ENCODE assay signal across 30 cellular contexts in genomic region chr16:65644821-65645220, GRCh38.
"Had no signal": no experiment of that assay in that cellular context is flagged by ENCODE, and none has a peak within 500 bp of the region (broad histone marks: within the 10 kb centered on the region; RNA-seq: fewer than 3 reads in every experiment).

No MANE protein-coding gene starts in this region.

- H3K27ac ChIP-seq: KMS-11, SJCRH30, SK-N-MC, WERI-Rb-1 had no signal

- H3K36me3 Mint-ChIP-seq: activated CD8-positive, alpha-beta memory T cell treated with anti-CD3 and anti-CD28 coated beads, Interleukin-2, amount 10 ng/mL, durations not matched to agents 7 days and 5 days; activated naive CD4-positive, alpha-beta T cell treated with anti-CD3 and anti-CD28 coated beads, Interleukin-2, amount 10 ng/mL, durations not matched to agents 7 days and 5 days; activated naive CD8-positive, alpha-beta T cell; brain had no signal

- H3K9me3 Mint-ChIP-seq: activated naive CD4-positive, alpha-beta T cell treated with anti-CD3 and anti-CD28 coated beads, Interleukin-2, amount 10 ng/mL, durations not matched to agents 7 days and 5 days had no signal

- H3K27me3 ChIP-seq: SJCRH30 had no signal

- H3K27ac Mint-ChIP-seq: activated CD4-positive, alpha-beta memory T cell treated with anti-CD3 and anti-CD28 coated beads, Interleukin-2, amount 10 ng/mL, durations not matched to agents 7 days and 5 days; activated CD8-positive, alpha-beta memory T cell treated with anti-CD3 and anti-CD28 coated beads, Interleukin-2, amount 10 ng/mL, durations not matched to agents 7 days and 5 days; activated naive CD4-positive, alpha-beta T cell treated with anti-CD3 and anti-CD28 coated beads, Interleukin-2, amount 10 ng/mL, durations not matched to agents 7 days and 5 days; activated naive CD8-positive, alpha-beta T cell; activated naive CD8-positive, alpha-beta T cell treated with anti-CD3 and anti-CD28 coated beads, Interleukin-2, amount 50 U/mL, for 24 hours; brain had no signal

- H3K27me3 Mint-ChIP-seq: activated CD4-positive, alpha-beta memory T cell treated with anti-CD3 and anti-CD28 coated beads, Interleukin-2, amount 10 ng/mL, durations not matched to agents 7 days and 5 days; activated CD8-positive, alpha-beta memory T cell treated with anti-CD3 and anti-CD28 coated beads, Interleukin-2, amount 10 ng/mL, durations not matched to agents 7 days and 5 days; activated naive CD4-positive, alpha-beta T cell treated with anti-CD3 and anti-CD28 coated beads, Interleukin-2, amount 10 ng/mL, durations not matched to agents 7 days and 5 days had no signal

- H3K4me1 ChIP-seq: SJCRH30 had no signal

- H3K4me3 ChIP-seq: SJCRH30, SK-N-MC had no signal

- DNase-seq: activated CD4-positive, alpha-beta memory T cell treated with anti-CD3 and anti-CD28 coated beads, Interleukin-2, amount 10 ng/mL, durations not matched to agents 7 days and 5 days; activated CD4-positive, alpha-beta T cell treated with anti-CD3 and anti-CD28 coated beads for 1 hour; activated CD4-positive, alpha-beta T cell treated with anti-CD3 and anti-CD28 coated beads for 48 hours; activated CD4-positive, CD25-positive, alpha-beta regulatory T cell; activated CD8-positive, alpha-beta memory T cell treated with anti-CD3 and anti-CD28 coated beads for 24 hours; activated CD8-positive, alpha-beta memory T cell treated with anti-CD3 and anti-CD28 coated beads, Interleukin-2, amount 10 ng/mL, durations not matched to agents 7 days and 5 days; activated CD8-positive, alpha-beta memory T cell treated with anti-CD3 and anti-CD28 coated beads, Interleukin-2, amount 50 U/mL, for 48 hours; activated effector memory CD4-positive, alpha-beta T cell treated with Interleukin-2 at 50 U/mL for 16 hours; activated naive CD4-positive, alpha-beta T cell treated with anti-CD3 and anti-CD28 coated beads, Interleukin-2, amount 10 ng/mL, durations not matched to agents 7 days and 5 days; activated naive CD8-positive, alpha-beta T cell treated with anti-CD3 and anti-CD28 coated beads, Interleukin-2, amount 50 U/mL, for 24 hours; activated T-cell treated with anti-CD3 and anti-CD28 coated beads, Interleukin-2, amount 50 U/mL, for 48 hours; anterior cingulate cortex; caudate nucleus; cerebellar nuclear complex; MM.1S; MV-4-11; NCI-H1092; NCI-H1436 treated with DMSO at 0.1 percent for 48 hours; NCI-H1694 treated with DMSO at 0.1 percent for 48 hours; NCI-H2029; NCI-H446; NCI-H524 treated with DMSO at 0.1 percent for 48 hours; SHP77; SJCRH30; T1000; WERI-Rb-1 had no signal

- H3K4me3 Mint-ChIP-seq: activated CD4-positive, alpha-beta memory T cell treated with anti-CD3 and anti-CD28 coated beads, Interleukin-2, amount 10 ng/mL, durations not matched to agents 7 days and 5 days; activated CD8-positive, alpha-beta memory T cell treated with anti-CD3 and anti-CD28 coated beads, Interleukin-2, amount 10 ng/mL, durations not matched to agents 7 days and 5 days; activated naive CD4-positive, alpha-beta T cell treated with anti-CD3 and anti-CD28 coated beads, Interleukin-2, amount 10 ng/mL, durations not matched to agents 7 days and 5 days; activated naive CD8-positive, alpha-beta T cell; activated naive CD8-positive, alpha-beta T cell treated with anti-CD3 and anti-CD28 coated beads, Interleukin-2, amount 50 U/mL, for 24 hours; brain had no signal

- H3K9ac ChIP-seq: KMS-11 had no signal

- H3K4me1 Mint-ChIP-seq: activated CD4-positive, alpha-beta memory T cell treated with anti-CD3 and anti-CD28 coated beads, Interleukin-2, amount 10 ng/mL, durations not matched to agents 7 days and 5 days; activated CD8-positive, alpha-beta memory T cell treated with anti-CD3 and anti-CD28 coated beads, Interleukin-2, amount 10 ng/mL, durations not matched to agents 7 days and 5 days; activated naive CD4-positive, alpha-beta T cell treated with anti-CD3 and anti-CD28 coated beads, Interleukin-2, amount 10 ng/mL, durations not matched to agents 7 days and 5 days; activated naive CD8-positive, alpha-beta T cell treated with anti-CD3 and anti-CD28 coated beads, Interleukin-2, amount 50 U/mL, for 24 hours; brain had no signal

- H3K36me3 ChIP-seq: SJCRH30, WERI-Rb-1 had no signal
